ENCODE assay signal across 8 cellular contexts in the genomic region with DNA sequence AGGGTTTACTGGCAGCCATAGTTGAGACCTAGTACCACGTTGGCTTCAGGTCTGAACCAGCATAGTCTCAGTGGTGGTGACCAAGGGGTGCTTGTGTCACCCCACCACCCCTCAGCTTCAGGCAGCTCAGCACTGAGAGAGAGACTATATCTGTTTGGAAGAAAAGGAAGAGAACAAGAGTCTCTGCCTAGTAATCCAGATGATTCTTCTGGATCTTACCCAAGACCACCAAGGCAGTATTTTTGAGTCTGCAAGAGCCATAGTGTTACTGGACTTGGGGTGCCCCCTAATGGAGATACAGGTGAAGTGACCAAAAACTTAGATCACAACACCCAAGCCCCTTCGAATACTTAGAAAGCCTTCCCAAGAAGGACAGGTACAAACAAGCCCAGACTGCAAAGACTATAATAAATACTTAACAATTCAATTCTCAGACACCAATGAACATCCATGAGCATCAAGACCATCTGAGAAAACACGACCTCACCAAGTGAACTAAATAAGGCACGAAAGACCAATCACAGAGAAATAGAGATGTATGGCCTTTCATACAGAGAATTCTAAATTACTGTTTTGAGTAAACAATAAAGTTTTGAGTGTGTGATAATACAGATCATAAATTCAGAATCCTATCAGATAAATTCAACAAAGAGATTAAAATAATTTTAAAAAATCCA.
DNase-seq lines count a peak whose midpoint lies in the region; ATAC-seq and TF ChIP-seq lines count a peak whose summit lies in the region.

No MANE protein-coding gene starts in this region.

- no peaks in the 10 kb centered on the region for H3K27me3 ChIP-seq in BLaER1 treated with 17β-estradiol and CSF1 and Interleukin-3, amounts not matched to agents 10 nM and 100 nM
- no peaks in the 10 kb centered on the region for H3K27me3 ChIP-seq in prostate gland (replicated peaks; ENCODE audit: insufficient read depth)

- DNase-seq in NCI-H1694 (lab: John Stamatoyannopoulos, UW): peak; percentile 62
- DNase-seq in activated CD4-positive, alpha-beta T cell treated with anti-CD3 and anti-CD28 coated beads, Interleukin-2, amount 50 U/mL, for 4 hours: peak; percentile 19 to 23
- DNase-seq in fibroblast of mammary gland (ENCODE audit: low read depth): peak; percentile 81
- DNase-seq in prostate gland (ENCODE audit: low spot score): no peak
- DNase-seq in SKM-1 treated with dmso at 0.1 percent for 144 hours (lab: John Stamatoyannopoulos, UW; ENCODE audit: unreplicated experiment): no peak
- no peak for DNase-seq in AG08395 (ENCODE audit: low spot score)

- ATAC-seq in GM18868 (IDR thresholded peaks at IDR 0.05; ENCODE audit: unreplicated experiment): peak; percentile 58

- H3K4me3 ChIP-seq in BLaER1 treated with 17β-estradiol and CSF1 and Interleukin-3, amounts not matched to agents 10 nM and 100 nM: no peak overlapping the region
- H3K4me3 ChIP-seq in fibroblast of mammary gland (ENCODE audit: control insufficient read depth, low read depth, low read length): no peak overlapping the region
- H3K4me3 ChIP-seq in prostate gland: no peak overlapping the region

- H3K9me3 ChIP-seq in BLaER1 treated with 17β-estradiol and CSF1 and Interleukin-3, amounts not matched to agents 10 nM and 100 nM (replicated peaks in 1 of 11): peaks cover 19 to 34% (median 28%) of the 10 kb centered on the region in 11 experiments; a peak in 21 of 22 replicates
- H3K9me3 ChIP-seq in prostate gland: no peaks in the 10 kb centered on the region

- TF ChIP-seq CTCF in fibroblast of mammary gland (conservative IDR thresholded peaks at IDR 0.05; ENCODE audit: control insufficient read depth, insufficient read depth, low read depth, low read length) (peak; percentile 79), prostate gland (IDR thresholded peaks at IDR 0.05) (peak in 3 of 4 experiments; percentile 45 to 54 (median 53))

- 0 out of 22 replicates have a peak overlapping the region, but pooled peaks of 1 of the 11 experiments have one; percentile 32 for H3K9ac ChIP-seq in BLaER1 treated with 17β-estradiol and CSF1 and Interleukin-3, amounts not matched to agents 10 nM and 100 nM

- no peak for TF ChIP-seq POLR2A in prostate gland (IDR thresholded peaks at IDR 0.05)

- H3K4me1 ChIP-seq in BLaER1 treated with 17β-estradiol and CSF1 and Interleukin-3, amounts not matched to agents 10 nM and 100 nM: 0 out of 20 replicates have a peak, but pooled peaks cover 0 to 3% (median 0%) of the 10 kb centered on the region in 10 experiments
- H3K4me1 ChIP-seq in prostate gland (replicated peaks): no peaks in the 10 kb centered on the region

- 67% methylated on average over 4 of the region's 4 CpGs for WGBS in prostate gland

- no peaks in the 10 kb centered on the region for H4K20me1 ChIP-seq in BLaER1 treated with 17β-estradiol and CSF1 and Interleukin-3, amounts not matched to agents 10 nM and 100 nM

- no peaks in the 10 kb centered on the region for H3K36me3 ChIP-seq in BLaER1 treated with 17β-estradiol and CSF1 and Interleukin-3, amounts not matched to agents 10 nM and 100 nM
- H3K36me3 ChIP-seq in prostate gland: no peaks in the 10 kb centered on the region

- no peak overlapping the region for H3K4me2 ChIP-seq in BLaER1 treated with 17β-estradiol and CSF1 and Interleukin-3, amounts not matched to agents 10 nM and 100 nM

- intact Hi-C loops in prostate gland (cut with DNase I): no loop called here

- peak overlapping the region in 8 of 11 experiments; percentile 5 to 63 (median 38); a peak in 14 of 22 replicates for H3K27ac ChIP-seq in BLaER1 treated with 17β-estradiol and CSF1 and Interleukin-3, amounts not matched to agents 10 nM and 100 nM
- no peak overlapping the region for H3K27ac ChIP-seq in prostate gland

Comparison
In these comparisons a context has a peak if more than half of its experiments do, and no peak if none do; other contexts are left out.
1. H3K27ac ChIP-seq: peak in BLaER1 treated with 17β-estradiol and CSF1 and Interleukin-3, amounts not matched to agents 10 nM and 100 nM (8 of 11); none in prostate gland (0 of 2).
2. DNase-seq: peak in NCI-H1694 (single experiment), activated CD4-positive, alpha-beta T cell treated with anti-CD3 and anti-CD28 coated beads, Interleukin-2, amount 50 U/mL, for 4 hours (2 of 2) and fibroblast of mammary gland (single experiment); none in prostate gland (single experiment), SKM-1 treated with dmso at 0.1 percent for 144 hours (single experiment) and AG08395 (single experiment).